Comparison of ENCODE assay signal across 16 cellular contexts in genomic region chr14:79111963-79112362, GRCh38.
"Had no signal": no experiment of that assay in that cellular context is flagged by ENCODE, and none has a peak within 500 bp of the region (broad histone marks: within the 10 kb centered on the region; RNA-seq: fewer than 3 reads in every experiment).

No MANE protein-coding gene starts in this region.

- H3K9me3 Mint-ChIP-seq: nephron progenitor cell had no signal

- H3K27me3 ChIP-seq: adrenal gland, body of pancreas, tibial nerve had no signal

- H3K36me3 ChIP-seq: adrenal gland, tibial nerve had no signal

- H3K27ac ChIP-seq: adrenal gland, body of pancreas, tibial nerve had no signal

- H3K4me3 Mint-ChIP-seq: activated naive CD4-positive, alpha-beta T cell treated with anti-CD3 and anti-CD28 coated beads, Interleukin-2, amount 10 ng/mL, durations not matched to agents 7 days and 5 days; activated T-helper 17 cell treated with anti-CD3 and anti-CD28 coated beads, Interleukin-2, amount 50 U/mL, for 72 hours; nephron progenitor cell; T-helper 17 cell had no signal

- FAIRE-seq: islet of Langerhans, small intestine, TTC549 had no signal

- H3K4me1 Mint-ChIP-seq: activated naive CD4-positive, alpha-beta T cell treated with anti-CD3 and anti-CD28 coated beads, Interleukin-2, amount 10 ng/mL, durations not matched to agents 7 days and 5 days; activated T-helper 17 cell treated with anti-CD3 and anti-CD28 coated beads, Interleukin-2, amount 50 U/mL, for 72 hours; nephron progenitor cell; T-helper 17 cell had no signal

- DNase-seq: activated CD4-positive, alpha-beta T cell treated with anti-CD3 and anti-CD28 coated beads, Interleukin-2, amount 50 U/mL, for 1 hour; activated naive CD4-positive, alpha-beta T cell treated with anti-CD3 and anti-CD28 coated beads, Interleukin-2, amount 10 ng/mL, durations not matched to agents 7 days and 5 days; activated T-cell treated with anti-CD3 and anti-CD28 coated beads for 4 hours; adrenal gland; body of pancreas; central memory CD4-positive, alpha-beta T cell; mammary epithelial cell; mucosa of descending colon; nephron progenitor cell; small intestine; T-helper 17 cell had no signal

- H3K9me3 ChIP-seq: adrenal gland, body of pancreas, mucosa of descending colon, tibial nerve had no signal

- H3K27ac Mint-ChIP-seq: activated naive CD4-positive, alpha-beta T cell treated with anti-CD3 and anti-CD28 coated beads, Interleukin-2, amount 10 ng/mL, durations not matched to agents 7 days and 5 days; activated T-helper 17 cell treated with anti-CD3 and anti-CD28 coated beads, Interleukin-2, amount 50 U/mL, for 72 hours; nephron progenitor cell; T-helper 17 cell had no signal

- H3K36me3 Mint-ChIP-seq: activated naive CD4-positive, alpha-beta T cell treated with anti-CD3 and anti-CD28 coated beads, Interleukin-2, amount 10 ng/mL, durations not matched to agents 7 days and 5 days had no signal

- H3K27me3 Mint-ChIP-seq: activated naive CD4-positive, alpha-beta T cell treated with anti-CD3 and anti-CD28 coated beads, Interleukin-2, amount 10 ng/mL, durations not matched to agents 7 days and 5 days; activated T-helper 17 cell treated with anti-CD3 and anti-CD28 coated beads, Interleukin-2, amount 50 U/mL, for 72 hours; T-helper 17 cell had no signal

- ATAC-seq: activated T-helper 17 cell treated with anti-CD3 and anti-CD28 coated beads, Interleukin-2, amount 50 U/mL, for 72 hours; body of pancreas; left lobe of liver; mucosa of descending colon; T-helper 17 cell had no signal

- H3K4me3 ChIP-seq: adrenal gland, body of pancreas, mucosa of descending colon, tibial nerve had no signal

- H3K4me1 ChIP-seq: adrenal gland, body of pancreas, tibial nerve had no signal
